Comparison of ENCODE assay signal across 1 cellular context in the genomic region with DNA sequence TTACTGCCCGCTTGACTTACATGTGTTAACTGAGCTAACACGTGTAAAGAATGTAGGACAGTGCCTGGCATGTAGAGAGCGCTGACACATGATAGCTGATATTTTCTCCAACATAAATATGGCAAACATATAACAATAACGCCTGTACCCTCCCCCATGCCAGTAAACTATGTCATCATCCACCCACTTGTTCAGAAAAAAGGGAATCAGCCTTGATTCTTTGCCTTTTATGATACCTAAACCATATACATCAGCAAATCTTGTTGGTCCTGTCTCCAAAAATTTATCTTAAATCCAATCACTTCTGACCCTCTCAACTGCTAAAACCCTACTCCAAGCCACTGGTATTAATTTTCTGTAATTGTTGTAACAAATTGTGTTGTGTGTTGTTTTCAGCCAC.
TF ChIP-seq lines count a peak whose summit lies in the region.

No MANE protein-coding gene starts in this region.

TF ChIP-seq in HCT116, 20 proteins besides CTCF, POLR2A, EP300 and RAD21:
- TF ChIP-seq TCF7L2 (IDR thresholded peaks at IDR 0.05; ENCODE audit: borderline replicate concordance, extremely low read depth, insufficient read depth, insufficient read length) (no peak), FOSL1 (IDR thresholded peaks at IDR 0.05; ENCODE audit: low read depth) (no peak), ZNF274 (IDR thresholded peaks at IDR 0.05; ENCODE audit: low read depth, low read length) (no peak), EGR1 (IDR thresholded peaks at IDR 0.05; ENCODE audit: low read depth) (no peak), ELF1 (IDR thresholded peaks at IDR 0.05; ENCODE audit: borderline replicate concordance, low read depth) (no peak), SRF (IDR thresholded peaks at IDR 0.05; ENCODE audit: low read depth) (no peak), EZH2 (IDR thresholded peaks at IDR 0.05) (no peak), POLR2AphosphoS5 (IDR thresholded peaks at IDR 0.05; ENCODE audit: low read depth, low read length) (no peak), ZBTB33 (IDR thresholded peaks at IDR 0.05; ENCODE audit: extremely low read depth, insufficient replicate concordance, low read length) (no peak), CEBPB (IDR thresholded peaks at IDR 0.05; ENCODE audit: low read depth) (no peak), EZH2phosphoT487 (IDR thresholded peaks at IDR 0.05; ENCODE audit: borderline replicate concordance) (no peak), SP1 (IDR thresholded peaks at IDR 0.05; ENCODE audit: low read depth) (no peak), REST (IDR thresholded peaks at IDR 0.05; ENCODE audit: low read depth) (no peak), ZFX (IDR thresholded peaks at IDR 0.05) (no peak), CBX3 (IDR thresholded peaks at IDR 0.05; ENCODE audit: low read depth) (no peak), YY1 (IDR thresholded peaks at IDR 0.05; ENCODE audit: extremely low read depth, insufficient replicate concordance, low read depth, low read length) (no peak)
- TF ChIP-seq, protein P1, sequence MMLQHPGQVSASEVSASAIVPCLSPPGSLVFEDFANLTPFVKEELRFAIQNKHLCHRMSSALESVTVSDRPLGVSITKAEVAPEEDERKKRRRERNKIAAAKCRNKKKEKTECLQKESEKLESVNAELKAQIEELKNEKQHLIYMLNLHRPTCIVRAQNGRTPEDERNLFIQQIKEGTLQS (IDR thresholded peaks at IDR 0.05), result no peak
- TF ChIP-seq, protein P2, sequence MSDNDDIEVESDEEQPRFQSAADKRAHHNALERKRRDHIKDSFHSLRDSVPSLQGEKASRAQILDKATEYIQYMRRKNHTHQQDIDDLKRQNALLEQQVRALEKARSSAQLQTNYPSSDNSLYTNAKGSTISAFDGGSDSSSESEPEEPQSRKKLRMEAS (IDR thresholded peaks at IDR 0.05), result no peak
TF ChIP-seq in HCT116: peak in this region for 0.
